In the genomic region with DNA sequence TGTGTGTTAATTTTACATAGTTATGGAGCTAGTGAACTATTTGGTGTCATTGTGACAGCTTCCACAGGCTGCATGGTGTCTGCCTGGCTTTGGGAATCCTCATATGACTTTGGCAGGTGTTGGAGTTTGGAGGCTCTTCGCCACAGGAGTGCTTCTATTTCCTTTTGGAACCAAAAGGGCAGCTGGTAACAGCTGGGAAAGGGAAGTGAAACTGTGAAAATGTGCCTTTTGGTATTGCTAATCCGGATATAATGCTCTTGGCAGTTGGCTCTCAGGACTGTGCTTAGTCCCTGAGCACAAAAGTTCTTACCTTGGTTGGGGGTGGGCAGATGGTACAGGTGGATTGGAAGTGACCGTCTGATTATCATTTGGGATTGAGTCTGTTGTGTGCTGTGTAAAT, we compare ENCODE assay signal across 13 cellular contexts. TPM values are rescaled to one million over a fixed set of nuclear protein-coding genes. Genes with fewer than 3 reads are reported as not detected.
DNase-seq lines count a peak whose midpoint lies in the region; ATAC-seq, FAIRE-seq and TF ChIP-seq lines count a peak whose summit lies in the region.
"Had no signal": no experiment of that assay in that cellular context is flagged by ENCODE, and none has a peak within 500 bp of the region (broad histone marks: within the 10 kb centered on the region; RNA-seq: fewer than 3 reads in every experiment).

No MANE protein-coding gene starts in this region.

- no peak overlapping the region for H3K56ac ChIP-seq in mesendoderm (ENCODE audit: low read length)

- H3K27ac ChIP-seq in mesendoderm (ENCODE audit: low read depth, low read length) (no peak overlapping the region), hepatocyte (no peak overlapping the region)

- no peak overlapping the region for H2BK15ac ChIP-seq in mesendoderm (replicated peaks; ENCODE audit: low read depth)

- H3K9me3 ChIP-seq in MG63 (no peaks in the 10 kb centered on the region), hepatocyte (ENCODE audit: low read depth) (no peaks in the 10 kb centered on the region)

- peaks cover 37% of the 10 kb centered on the region for H3K36me3 Mint-ChIP-seq in activated T-helper 2 cell treated with anti-CD3 and anti-CD28 coated beads, Interferon-gamma antibody, Interleukin-2, Interleukin-4, amounts not matched to agents 10 μg/mL and 5 μg/mL and 100 μg/mL, durations not matched to agents 14 hours and 24 hours and 36 hours (ENCODE audit: low read depth)

- no peak overlapping the region for H2AFZ ChIP-seq in hepatocyte

- H3K27ac Mint-ChIP-seq in activated T-helper 2 cell treated with anti-CD3 and anti-CD28 coated beads, Interferon-gamma antibody, Interleukin-2, Interleukin-4, amounts not matched to agents 10 μg/mL and 5 μg/mL and 100 μg/mL, durations not matched to agents 14 hours and 24 hours and 36 hours = peak overlapping the region; percentile 43
- H3K27ac Mint-ChIP-seq: activated naive CD4-positive, alpha-beta T cell treated with anti-CD3 and anti-CD28 coated beads, Interleukin-2, amount 10 ng/mL, durations not matched to agents 7 days and 5 days had no signal

- intact Hi-C loops in activated T-helper 2 cell treated with anti-CD3 and anti-CD28 coated beads, Interferon-gamma antibody, Interleukin-2, Interleukin-4, amounts not matched to agents 10 μg/mL and 5 μg/mL and 100 μg/mL, durations not matched to agents 14 hours and 24 hours and 36 hours (cut with micrococcal nuclease) = no loop called here

- H4K8ac ChIP-seq in mesendoderm (ENCODE audit: low read depth, low read length) = no peak overlapping the region

- no peak overlapping the region for H3K23ac ChIP-seq in mesendoderm (ENCODE audit: low read length)

- no peak overlapping the region for H3K4ac ChIP-seq in mesendoderm (ENCODE audit: low read depth, low read length)

- no peak overlapping the region for H3K4me3 Mint-ChIP-seq in activated T-helper 2 cell treated with anti-CD3 and anti-CD28 coated beads, Interferon-gamma antibody, Interleukin-2, Interleukin-4, amounts not matched to agents 10 μg/mL and 5 μg/mL and 100 μg/mL, durations not matched to agents 14 hours and 24 hours and 36 hours (ENCODE audit: low read depth)
- H3K4me3 Mint-ChIP-seq: activated naive CD4-positive, alpha-beta T cell treated with anti-CD3 and anti-CD28 coated beads, Interleukin-2, amount 10 ng/mL, durations not matched to agents 7 days and 5 days had no signal

- H4K5ac ChIP-seq in mesendoderm (ENCODE audit: low read length) = no peak overlapping the region

- no peak overlapping the region for H2AK5ac ChIP-seq in mesendoderm (ENCODE audit: low read length)

- H3K9me2 ChIP-seq in hepatocyte (replicated peaks; ENCODE audit: insufficient read depth) = no peaks in the 10 kb centered on the region

- no peaks in the 10 kb centered on the region for H4K20me1 ChIP-seq in hepatocyte (ENCODE audit: insufficient read depth, poor library complexity, severe bottlenecking)

- TF ChIP-seq CTCF in D721Med (IDR thresholded peaks at IDR 0.05; ENCODE audit: insufficient read depth, missing control alignments) (no peak), hepatocyte (IDR thresholded peaks at IDR 0.05; ENCODE audit: poor library complexity) (no peak)

- H2BK120ac ChIP-seq in mesendoderm (ENCODE audit: low read depth, low read length) = no peak overlapping the region

- H3K9ac ChIP-seq in mesendoderm (ENCODE audit: low read length) = no peak overlapping the region

- peak; percentile 6 for FAIRE-seq in D721Med (lab: Jason Lieb, UNC)

- no peaks in the 10 kb centered on the region for H3K9me3 Mint-ChIP-seq in activated T-helper 2 cell treated with anti-CD3 and anti-CD28 coated beads, Interferon-gamma antibody, Interleukin-2, Interleukin-4, amounts not matched to agents 10 μg/mL and 5 μg/mL and 100 μg/mL, durations not matched to agents 14 hours and 24 hours and 36 hours
- H3K9me3 Mint-ChIP-seq: activated naive CD4-positive, alpha-beta T cell treated with anti-CD3 and anti-CD28 coated beads, Interleukin-2, amount 10 ng/mL, durations not matched to agents 7 days and 5 days had no signal

- H3K36me3 ChIP-seq in mesendoderm (ENCODE audit: control insufficient read depth, insufficient read depth, low read length) (no peaks in the 10 kb centered on the region), MG63 (peaks cover 13% of the 10 kb centered on the region), hepatocyte (replicated peaks; ENCODE audit: insufficient read depth, low read depth) (no peaks in the 10 kb centered on the region)

- WGBS in mesendoderm (ENCODE audit: extremely low coverage, insufficient coverage, low lambda C conversion rate) = no CpG with 5 or more reads among the region's 3 CpGs
- WGBS in hepatocyte (ENCODE audit: low lambda C conversion rate, missing lambda C conversion rate) = 62% methylated on average over 3 of the region's 3 CpGs

- no peak overlapping the region for H3K4me2 ChIP-seq in mesendoderm (ENCODE audit: low read length)
- no peak overlapping the region for H3K4me2 ChIP-seq in hepatocyte

- peak; percentile 76 for ATAC-seq in GM21381 (IDR thresholded peaks at IDR 0.05; ENCODE audit: unreplicated experiment)
- peak; percentile 70 for ATAC-seq in HG03378 (IDR thresholded peaks at IDR 0.05; ENCODE audit: unreplicated experiment)
- ATAC-seq: esophagus mucosa, SK-N-SH treated with all-trans-retinoic acid at 6 μM for 48 hours had no signal

- H3K79me2 ChIP-seq in mesendoderm (ENCODE audit: control insufficient read depth, insufficient read depth, low read length) (no peaks in the 10 kb centered on the region), hepatocyte (no peaks in the 10 kb centered on the region)

- no peaks in the 10 kb centered on the region for H3K27me3 Mint-ChIP-seq in activated T-helper 2 cell treated with anti-CD3 and anti-CD28 coated beads, Interferon-gamma antibody, Interleukin-2, Interleukin-4, amounts not matched to agents 10 μg/mL and 5 μg/mL and 100 μg/mL, durations not matched to agents 14 hours and 24 hours and 36 hours (ENCODE audit: low read depth)
- H3K27me3 Mint-ChIP-seq: activated naive CD4-positive, alpha-beta T cell treated with anti-CD3 and anti-CD28 coated beads, Interleukin-2, amount 10 ng/mL, durations not matched to agents 7 days and 5 days had no signal

- no peaks in the 10 kb centered on the region for H3K79me1 ChIP-seq in mesendoderm (ENCODE audit: low read length)

- H3K4me1 ChIP-seq in mesendoderm (ENCODE audit: control insufficient read depth, low read depth, low read length) (no peaks in the 10 kb centered on the region), hepatocyte (ENCODE audit: insufficient read depth) (no peaks in the 10 kb centered on the region)

- H3K27me3 ChIP-seq in mesendoderm (ENCODE audit: insufficient read depth, low read length, poor library complexity) (no peaks in the 10 kb centered on the region), MG63 (no peaks in the 10 kb centered on the region), hepatocyte (no peaks in the 10 kb centered on the region)

- no peak overlapping the region for H3K18ac ChIP-seq in mesendoderm (ENCODE audit: low read length)

- no peak overlapping the region for H3K4me3 ChIP-seq in mesendoderm (ENCODE audit: low read length)
- H3K4me3 ChIP-seq in MG63 = no peak overlapping the region
- H3K4me3 ChIP-seq in hepatocyte = no peak overlapping the region

- peaks cover 20% of the 10 kb centered on the region for H3K4me1 Mint-ChIP-seq in activated T-helper 2 cell treated with anti-CD3 and anti-CD28 coated beads, Interferon-gamma antibody, Interleukin-2, Interleukin-4, amounts not matched to agents 10 μg/mL and 5 μg/mL and 100 μg/mL, durations not matched to agents 14 hours and 24 hours and 36 hours (ENCODE audit: low read depth)

- DNase-seq in D721Med (ENCODE audit: insufficient read length, low spot score) (no peak), hypothalamus (lab: John Stamatoyannopoulos, UW) (no peak), mesendoderm (no peak), MG63 (no peak), hepatocyte (ENCODE audit: low spot score) (no peak)
- DNase-seq in activated T-helper 2 cell treated with anti-CD3 and anti-CD28 coated beads, Interferon-gamma antibody, Interleukin-2, Interleukin-4, amounts not matched to agents 10 μg/mL and 5 μg/mL and 100 μg/mL, durations not matched to agents 14 hours and 24 hours and 36 hours (ENCODE audit: low spot score) = no peak
- DNase-seq: activated naive CD4-positive, alpha-beta T cell treated with anti-CD3 and anti-CD28 coated beads, Interleukin-2, amount 10 ng/mL, durations not matched to agents 7 days and 5 days; mesenchymal stem cell; stimulated activated CD4-positive, alpha-beta T cell treated with anti-CD3 and anti-CD28 coated beads, Interleukin-2, amount 100 ng/mL, for 48 hours had no signal

- H2BK5ac ChIP-seq in mesendoderm (ENCODE audit: low read length) = no peak overlapping the region

RNA-seq across cellular contexts. Expression of gene OFD1, which starts 18.1 kb away (rescaled TPM):
- 21.0 and 23.4 TPM in 2 replicates for total RNA-seq in activated T-helper 2 cell treated with anti-CD3 and anti-CD28 coated beads, Interferon-gamma antibody, Interleukin-2, Interleukin-4, amounts not matched to agents 10 μg/mL and 5 μg/mL and 100 μg/mL, durations not matched to agents 14 hours and 24 hours and 36 hours
- polyA plus RNA-seq in mesendoderm (2013, experiment 1 of 2) = 21.3 TPM
- 21.7 TPM for polyA plus RNA-seq in mesendoderm (2013, experiment 2 of 2)
- 9.6 and 38.4 TPM in 2 replicates for total RNA-seq in MG63 (2014; rRNA removed; shearing (Covaris generic); ENCODE audit: low replicate concordance)
- 23.5 and 27.6 TPM in 2 replicates for total RNA-seq in hepatocyte
- polyA plus RNA-seq in hepatocyte = 23.5 and 30.6 TPM in 2 replicates

RNA-seq across cellular contexts. Expression of gene TRAPPC2, which starts 18.2 kb away (rescaled TPM):
- 14.7 and 15.2 TPM in 2 replicates for total RNA-seq in activated T-helper 2 cell treated with anti-CD3 and anti-CD28 coated beads, Interferon-gamma antibody, Interleukin-2, Interleukin-4, amounts not matched to agents 10 μg/mL and 5 μg/mL and 100 μg/mL, durations not matched to agents 14 hours and 24 hours and 36 hours
- polyA plus RNA-seq in mesendoderm (2013, experiment 1 of 2) = 5.9 TPM
- polyA plus RNA-seq in mesendoderm (2013, experiment 2 of 2) = 5.5 TPM
- 14.6 and 38.0 TPM in 2 replicates for total RNA-seq in MG63 (2014; rRNA removed; shearing (Covaris generic); ENCODE audit: low replicate concordance)
- total RNA-seq in hepatocyte = 23.4 and 24.8 TPM in 2 replicates
- 11.7 and 15.8 TPM in 2 replicates for polyA plus RNA-seq in hepatocyte
